10 cellular contexts compared by ENCODE assay signal in the genomic region with DNA sequence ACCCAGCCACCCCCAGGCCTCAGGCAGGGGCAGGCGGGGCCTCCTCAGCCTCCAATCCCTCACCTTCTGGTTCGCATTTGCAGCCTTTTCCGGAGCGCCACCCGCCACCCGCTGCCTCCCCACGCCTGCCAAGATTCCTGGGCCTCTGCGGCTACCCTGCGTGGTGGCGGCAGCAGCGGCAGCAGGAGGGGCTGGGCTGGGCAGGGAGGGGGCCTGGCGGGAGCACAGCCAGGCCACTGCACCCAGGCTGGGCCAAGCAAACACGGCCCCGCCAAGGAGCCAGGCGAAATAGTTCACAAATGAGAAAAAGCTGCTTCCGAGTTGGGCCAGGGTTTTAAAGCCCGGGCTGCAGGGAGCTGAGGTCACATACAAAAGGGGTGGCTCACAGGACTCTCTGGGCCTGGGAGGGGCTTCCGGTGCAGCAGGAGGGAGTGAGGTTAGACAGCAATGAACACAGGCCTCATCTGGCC. TPM values are rescaled to one million over a fixed set of nuclear protein-coding genes. Genes with fewer than 3 reads are reported as not detected.
DNase-seq lines count a peak whose midpoint lies in the region; TF ChIP-seq lines count a peak whose summit lies in the region.
"Had no signal": no experiment of that assay in that cellular context is flagged by ENCODE, and none has a peak within 500 bp of the region (broad histone marks: within the 10 kb centered on the region; RNA-seq: fewer than 3 reads in every experiment).

No MANE protein-coding gene starts in this region.

- H3K4me3 ChIP-seq in esophagus muscularis mucosa (no peak overlapping the region), neuron (ENCODE audit: low read length) (no peak overlapping the region)

- no peak overlapping the region for H3K27ac Mint-ChIP-seq in activated T-helper 2 cell treated with anti-CD3 and anti-CD28 coated beads, Interferon-gamma antibody, Interleukin-2, Interleukin-4, amounts not matched to agents 10 μg/mL and 5 μg/mL and 100 μg/mL, durations not matched to agents 14 hours and 24 hours and 36 hours

- H2AFZ ChIP-seq in neuron (ENCODE audit: low read depth, low read length) = peak overlapping the region; percentile 26

- H3K27ac ChIP-seq in esophagus muscularis mucosa (replicated peaks in 1 of 4) = peak overlapping the region; percentile 74 to 83 (median 78)

- H3K4me1 ChIP-seq in esophagus muscularis mucosa = peaks cover 4 to 54% (median 50%) of the 10 kb centered on the region in 4 donors
- peaks cover 8% of the 10 kb centered on the region for H3K4me1 ChIP-seq in neuron (ENCODE audit: insufficient read depth, low read length)

- H3K4me3 Mint-ChIP-seq in activated T-helper 2 cell treated with anti-CD3 and anti-CD28 coated beads, Interferon-gamma antibody, Interleukin-2, Interleukin-4, amounts not matched to agents 10 μg/mL and 5 μg/mL and 100 μg/mL, durations not matched to agents 14 hours and 24 hours and 36 hours (ENCODE audit: low read depth) = no peak overlapping the region
- H3K4me3 Mint-ChIP-seq: CD4-positive, alpha-beta memory T cell had no signal

- 61% methylated on average over 5 of the region's 18 CpGs for WGBS in esophagus muscularis mucosa

- H3K9me3 ChIP-seq in esophagus muscularis mucosa = no peaks in the 10 kb centered on the region
- no peaks in the 10 kb centered on the region for H3K9me3 ChIP-seq in neuron (ENCODE audit: low read length)

- no peaks in the 10 kb centered on the region for H3K27me3 ChIP-seq in esophagus muscularis mucosa
- H3K27me3 ChIP-seq in neuron (ENCODE audit: insufficient read depth, low read length) = peaks cover 13% of the 10 kb centered on the region

- H3K9me3 Mint-ChIP-seq in activated T-helper 2 cell treated with anti-CD3 and anti-CD28 coated beads, Interferon-gamma antibody, Interleukin-2, Interleukin-4, amounts not matched to agents 10 μg/mL and 5 μg/mL and 100 μg/mL, durations not matched to agents 14 hours and 24 hours and 36 hours = no peaks in the 10 kb centered on the region
- H3K9me3 Mint-ChIP-seq: CD4-positive, alpha-beta memory T cell had no signal

- H3K27me3 Mint-ChIP-seq in activated T-helper 2 cell treated with anti-CD3 and anti-CD28 coated beads, Interferon-gamma antibody, Interleukin-2, Interleukin-4, amounts not matched to agents 10 μg/mL and 5 μg/mL and 100 μg/mL, durations not matched to agents 14 hours and 24 hours and 36 hours (ENCODE audit: low read depth) = no peaks in the 10 kb centered on the region

- H3K4me1 Mint-ChIP-seq in activated T-helper 2 cell treated with anti-CD3 and anti-CD28 coated beads, Interferon-gamma antibody, Interleukin-2, Interleukin-4, amounts not matched to agents 10 μg/mL and 5 μg/mL and 100 μg/mL, durations not matched to agents 14 hours and 24 hours and 36 hours (ENCODE audit: low read depth) = peaks cover 4% of the 10 kb centered on the region

- TF ChIP-seq EP300 in esophagus muscularis mucosa (IDR thresholded peaks at IDR 0.05) = no peak

- intact Hi-C loops in esophagus muscularis mucosa (cut with DNase I) = no loop called here
- intact Hi-C loops in activated T-helper 2 cell treated with anti-CD3 and anti-CD28 coated beads, Interferon-gamma antibody, Interleukin-2, Interleukin-4, amounts not matched to agents 10 μg/mL and 5 μg/mL and 100 μg/mL, durations not matched to agents 14 hours and 24 hours and 36 hours (cut with micrococcal nuclease) = no loop called here

- H3K36me3 Mint-ChIP-seq in activated T-helper 2 cell treated with anti-CD3 and anti-CD28 coated beads, Interferon-gamma antibody, Interleukin-2, Interleukin-4, amounts not matched to agents 10 μg/mL and 5 μg/mL and 100 μg/mL, durations not matched to agents 14 hours and 24 hours and 36 hours (ENCODE audit: low read depth) = no peaks in the 10 kb centered on the region
- H3K36me3 Mint-ChIP-seq: CD4-positive, alpha-beta memory T cell had no signal

- peak; percentile 80 for DNase-seq in AG09319 (ENCODE audit: extremely low read depth, low read depth)
- peak; percentile 4 for DNase-seq in NCI-H1694 treated with DMSO at 0.1 percent for 48 hours (lab: John Stamatoyannopoulos, UW)
- no peak for DNase-seq in esophagus muscularis mucosa (ENCODE audit: extremely low spot score)
- DNase-seq in NCI-H128 (lab: John Stamatoyannopoulos, UW; ENCODE audit: unreplicated experiment) = no peak
- no peak for DNase-seq in activated T-helper 2 cell treated with anti-CD3 and anti-CD28 coated beads, Interferon-gamma antibody, Interleukin-2, Interleukin-4, amounts not matched to agents 10 μg/mL and 5 μg/mL and 100 μg/mL, durations not matched to agents 14 hours and 24 hours and 36 hours (ENCODE audit: low spot score)
- DNase-seq in hippocampal formation (lab: John Stamatoyannopoulos, UW) = no peak
- no peak for DNase-seq in islet precursor cell
- DNase-seq: CD4-positive, alpha-beta memory T cell; erythroblast had no signal

- no peak for TF ChIP-seq POLR2A in esophagus muscularis mucosa (IDR thresholded peaks at IDR 0.05; ENCODE audit: low read depth)

- TF ChIP-seq CTCF in AG09319 (IDR thresholded peaks at IDR 0.05; ENCODE audit: low read depth, low read length) (no peak), esophagus muscularis mucosa (IDR thresholded peaks at IDR 0.05) (no peak)

- H3K36me3 ChIP-seq in esophagus muscularis mucosa (no peaks in the 10 kb centered on the region), neuron (ENCODE audit: insufficient read depth, low read length) (no peaks in the 10 kb centered on the region)

RNA-seq across cellular contexts. Expression of gene COL8A2, which starts 9.8 kb away (rescaled TPM):
- total RNA-seq in esophagus muscularis mucosa = 10 to 100 TPM; 20.7 to 57.4 (median 34.7) TPM
- not detected in 2 replicates for total RNA-seq in activated T-helper 2 cell treated with anti-CD3 and anti-CD28 coated beads, Interferon-gamma antibody, Interleukin-2, Interleukin-4, amounts not matched to agents 10 μg/mL and 5 μg/mL and 100 μg/mL, durations not matched to agents 14 hours and 24 hours and 36 hours

RNA-seq across cellular contexts. Expression of gene ADPRS, which starts 26.5 kb away (rescaled TPM):
- total RNA-seq in esophagus muscularis mucosa = 10 to 100 TPM; 23.3 to 45.8 (median 40.8) TPM
- total RNA-seq in activated T-helper 2 cell treated with anti-CD3 and anti-CD28 coated beads, Interferon-gamma antibody, Interleukin-2, Interleukin-4, amounts not matched to agents 10 μg/mL and 5 μg/mL and 100 μg/mL, durations not matched to agents 14 hours and 24 hours and 36 hours = 33.6 and 35.3 TPM in 2 replicates

RNA-seq across cellular contexts. Expression of gene TEKT2, which starts 31.3 kb away (rescaled TPM):
- total RNA-seq in esophagus muscularis mucosa = under 1 TPM in 1 of 4 donors, not detected in 3; 0.83 TPM
- 0.18 and 0.21 TPM in 2 replicates for total RNA-seq in activated T-helper 2 cell treated with anti-CD3 and anti-CD28 coated beads, Interferon-gamma antibody, Interleukin-2, Interleukin-4, amounts not matched to agents 10 μg/mL and 5 μg/mL and 100 μg/mL, durations not matched to agents 14 hours and 24 hours and 36 hours
- total RNA-seq: CD4-positive, alpha-beta memory T cell had no signal

RNA-seq across cellular contexts. Expression of gene TRAPPC3, which starts 34.1 kb away (rescaled TPM):
- total RNA-seq in esophagus muscularis mucosa = 100 to 1,000 TPM in 3 of 4 donors, 10 to 100 TPM in 1; 97.9 to 164 (median 122) TPM
- total RNA-seq in activated T-helper 2 cell treated with anti-CD3 and anti-CD28 coated beads, Interferon-gamma antibody, Interleukin-2, Interleukin-4, amounts not matched to agents 10 μg/mL and 5 μg/mL and 100 μg/mL, durations not matched to agents 14 hours and 24 hours and 36 hours = 68.4 and 71.5 TPM in 2 replicates

RNA-seq across cellular contexts. Expression of gene MAP7D1, which starts 40.7 kb away (rescaled TPM):
- total RNA-seq in esophagus muscularis mucosa = 100 to 1,000 TPM; 162 to 263 (median 225) TPM
- 162 and 172 TPM in 2 replicates for total RNA-seq in activated T-helper 2 cell treated with anti-CD3 and anti-CD28 coated beads, Interferon-gamma antibody, Interleukin-2, Interleukin-4, amounts not matched to agents 10 μg/mL and 5 μg/mL and 100 μg/mL, durations not matched to agents 14 hours and 24 hours and 36 hours

Comparison
In these comparisons a context has a peak if more than half of its experiments do, and no peak if none do; other contexts are left out.
1. DNase-seq: peak in AG09319 (single experiment) and NCI-H1694 treated with DMSO at 0.1 percent for 48 hours (single experiment); none in esophagus muscularis mucosa (single experiment), NCI-H128 (single experiment), activated T-helper 2 cell treated with anti-CD3 and anti-CD28 coated beads, Interferon-gamma antibody, Interleukin-2, Interleukin-4, amounts not matched to agents 10 μg/mL and 5 μg/mL and 100 μg/mL, durations not matched to agents 14 hours and 24 hours and 36 hours (single experiment), hippocampal formation (0 of 2) and islet precursor cell (single experiment).
2. RNA of gene COL8A2, which starts 9.8 kb away (total RNA-seq): 20.7 to 57.4 TPM in esophagus muscularis mucosa; not detected in activated T-helper 2 cell treated with anti-CD3 and anti-CD28 coated beads, Interferon-gamma antibody, Interleukin-2, Interleukin-4, amounts not matched to agents 10 μg/mL and 5 μg/mL and 100 μg/mL, durations not matched to agents 14 hours and 24 hours and 36 hours; every median in the first group is over 10 times any median in the second.